11 cellular contexts compared by ENCODE assay signal in genomic region chr9:15421532-15421931, GRCh38. TPM values are rescaled to one million over a fixed set of nuclear protein-coding genes. Genes with fewer than 3 reads are reported as not detected.
DNase-seq lines count a peak whose midpoint lies in the region; ATAC-seq, FAIRE-seq and TF ChIP-seq lines count a peak whose summit lies in the region.
"Had no signal": no experiment of that assay in that cellular context is flagged by ENCODE, and none has a peak within 500 bp of the region (broad histone marks: within the 10 kb centered on the region; RNA-seq: fewer than 3 reads in every experiment).

No MANE protein-coding gene starts in this region.

- peak overlapping the region; percentile 49 for H3K9ac ChIP-seq in muscle layer of colon (ENCODE audit: low read length)

- POLR2A ChIA-PET in A549 (lab: Yijun Ruan, JAX) = no interaction called here
- POLR2A ChIA-PET in HEK293 (lab: Yijun Ruan, JAX) = interaction anchor here (1.1 kb wide), 1 partner anchor 132 kb away, joined by 3 read pairs; no protein-coding TSS in a partner anchor

- FAIRE-seq in A549 (lab: Jason Lieb, UNC) = no peak

- H3K36me3 ChIP-seq in HEK293 (ENCODE audit: control insufficient read depth in 2 of 2, insufficient read depth in 1 of 2, low read length in 2 of 2) (peaks cover 10 to 20% of the 10 kb centered on the region in 2 experiments; a peak in 2 of 3 replicates), ascending aorta (peaks cover 7 to 13% of the 10 kb centered on the region in 2 donors), muscle layer of colon (ENCODE audit: insufficient read depth, low read length) (peaks cover 11% of the 10 kb centered on the region)

- TF ChIP-seq POLR2A in A549 (IDR thresholded peaks at IDR 0.05; ENCODE audit: low read length) = no peak

- peak overlapping the region; percentile 78 for H3K4me2 ChIP-seq in A549

- H3K9me3 ChIP-seq in A549 (no peaks in the 10 kb centered on the region), HEK293 (ENCODE audit: control insufficient read depth, insufficient read depth, low read depth, low read length) (no peaks in the 10 kb centered on the region), ascending aorta (no peaks in the 10 kb centered on the region), muscle layer of colon (ENCODE audit: low read length) (no peaks in the 10 kb centered on the region)
- H3K9me3 ChIP-seq: suprapubic skin had no signal

- H3K4me1 ChIP-seq in A549 = peaks cover 15% of the 10 kb centered on the region
- H3K4me1 ChIP-seq in HEK293 (ENCODE audit: control insufficient read depth, insufficient read depth, low read length) = no peaks in the 10 kb centered on the region
- peaks cover 0 to 17% of the 10 kb centered on the region in 2 donors for H3K4me1 ChIP-seq in ascending aorta
- peaks cover 14% of the 10 kb centered on the region for H3K4me1 ChIP-seq in muscle layer of colon (ENCODE audit: insufficient read depth, low read length)

- TF ChIP-seq CTCF in A549 (IDR thresholded peaks at IDR 0.05) = no peak
- TF ChIP-seq CTCF in HEK293 (tag by site-specific recombination; IDR thresholded peaks at IDR 0.05) = no peak
- no peak for TF ChIP-seq CTCF in ascending aorta (IDR thresholded peaks at IDR 0.05)

- CTCF ChIA-PET in A549 (lab: Yijun Ruan, JAX) (no interaction called here), HEK293 (lab: Yijun Ruan, JAX) (interaction anchor here (1.0 kb wide), 1 partner anchor 114 kb away, joined by 3 read pairs; the partner anchor contains the start of gene TTC39B)

- 81% methylated on average over 6 of the region's 6 CpGs for WGBS in A549 (ENCODE audit: missing lambda C conversion rate)

- TF ChIP-seq EP300 in A549 (IDR thresholded peaks at IDR 0.05) = no peak

- ATAC-seq in A549 = no peak

- no peak for TF ChIP-seq RAD21 in A549 (conservative IDR thresholded peaks at IDR 0.05 in 1 of 2, IDR thresholded peaks at IDR 0.05 in 1 of 2)

- peak overlapping the region; percentile 90 to 98; a peak in 5 of 6 replicates for H3K27ac ChIP-seq in A549
- H3K27ac ChIP-seq in HEK293 (ENCODE audit: extremely low read depth, low read depth, low read length) = no peak overlapping the region
- H3K27ac ChIP-seq in ascending aorta = peak overlapping the region; percentile 84 to 89
- peak overlapping the region; percentile 74 for H3K27ac ChIP-seq in muscle layer of colon (ENCODE audit: low read depth, low read length)

- DNase-seq in A549 (ENCODE audit: low read depth in 1 of 2, low spot score in 1 of 2) = no peak
- no peak for DNase-seq in ascending aorta (ENCODE audit: low spot score in 2 of 2)
- no peak for DNase-seq in SW 1271 (lab: John Stamatoyannopoulos, UW)
- DNase-seq in cerebellar cortex (ENCODE audit: low spot score) = no peak
- no peak for DNase-seq in KG1 (lab: John Stamatoyannopoulos, UW)
- DNase-seq in stimulated activated naive CD4-positive, alpha-beta T cell (lab: John Stamatoyannopoulos, UW) = no peak
- DNase-seq: activated naive CD4-positive, alpha-beta T cell treated with Interleukin-2 at 50 U/mL for 16 hours; stimulated activated CD4-positive, alpha-beta T cell treated with anti-CD3 and anti-CD28 coated beads, Interleukin-15, amount 100 ng/mL, for 24 hours had no signal

- H3K4me3 ChIP-seq in A549 = no peak overlapping the region; the same call in 2 of the 3 replicates
- no peak overlapping the region for H3K4me3 ChIP-seq in HEK293 (ENCODE audit: low read depth, low read length)
- H3K4me3 ChIP-seq in ascending aorta = no peak overlapping the region
- no peak overlapping the region for H3K4me3 ChIP-seq in muscle layer of colon (ENCODE audit: low read depth in 1 of 2, low read length in 2 of 2)

- intact Hi-C loops in ascending aorta (cut with DNase I) = loop anchor here (5.0 kb wide), 2 partner anchors 114 to 319 kb away; partner anchors contain the start of gene TTC39B

- no peaks in the 10 kb centered on the region for H3K27me3 ChIP-seq in ascending aorta
- no peaks in the 10 kb centered on the region for H3K27me3 ChIP-seq in muscle layer of colon (ENCODE audit: control insufficient read depth in 1 of 2, insufficient read depth in 2 of 2, low read length in 2 of 2)
- H3K27me3 ChIP-seq: suprapubic skin had no signal

TF ChIP-seq in A549, 52 proteins besides CTCF, POLR2A, EP300 and RAD21:
- TF ChIP-seq KDM5A (IDR thresholded peaks at IDR 0.05) (no peak), BCL3 (IDR thresholded peaks at IDR 0.05) (no peak), FOSL2 (IDR thresholded peaks at IDR 0.05) (no peak), FOSL2 (CRISPR knock-in tag; IDR thresholded peaks at IDR 0.05) (no peak), PHF8 (IDR thresholded peaks at IDR 0.05; ENCODE audit: borderline replicate concordance, low read depth) (no peak)

TF ChIP-seq in HEK293, 187 proteins besides CTCF, POLR2A, EP300 and RAD21:
- TF ChIP-seq SCRT1 (tag by site-specific recombination; IDR thresholded peaks at IDR 0.05; ENCODE audit: borderline replicate concordance) = peak; percentile 52; the same call in 1 of the 2 replicates
- TF ChIP-seq ZSCAN23 (tag by site-specific recombination; IDR thresholded peaks at IDR 0.05) = no peak
- no peak for TF ChIP-seq ZNF311 (tag by site-specific recombination; IDR thresholded peaks at IDR 0.05; ENCODE audit: borderline replicate concordance)
- TF ChIP-seq SCRT2 (tag by site-specific recombination; IDR thresholded peaks at IDR 0.05) = peak; percentile 93
- TF ChIP-seq ZFP69B (tag by site-specific recombination; IDR thresholded peaks at IDR 0.05) = no peak
TF ChIP-seq in HEK293: peak in this region for 2.

RNA-seq across cellular contexts. Expression of gene SNAPC3, which starts 1.1 kb away (rescaled TPM):
- polyA plus RNA-seq in A549 (2011; rRNA removed) (32.5 and 35.1 TPM in 2 replicates), A549 (2017; fragmentation: RNase III; extraction: RNeasy Plus Mini Kit Qiagen cat#74134 plus additional on column Dnase treatment) (21.7 to 28.9 TPM (median 26.5 TPM) in 3 replicates)
- polyA plus RNA-seq in A549 (2012; cell fraction: cytosol; rRNA removed) = 13.7 and 15.3 TPM in 2 replicates
- polyA plus RNA-seq in A549 (2012; cell fraction: nucleus; rRNA removed) = 15.2 and 16.9 TPM in 2 replicates
- 11.7 and 11.8 TPM in 2 replicates for polyA minus RNA-seq in A549 (2011; rRNA and poly(A)+ RNA removed)
- total RNA-seq in ascending aorta = 8.8 TPM
